Comparison of ENCODE assay signal across 8 cellular contexts in the genomic region with DNA sequence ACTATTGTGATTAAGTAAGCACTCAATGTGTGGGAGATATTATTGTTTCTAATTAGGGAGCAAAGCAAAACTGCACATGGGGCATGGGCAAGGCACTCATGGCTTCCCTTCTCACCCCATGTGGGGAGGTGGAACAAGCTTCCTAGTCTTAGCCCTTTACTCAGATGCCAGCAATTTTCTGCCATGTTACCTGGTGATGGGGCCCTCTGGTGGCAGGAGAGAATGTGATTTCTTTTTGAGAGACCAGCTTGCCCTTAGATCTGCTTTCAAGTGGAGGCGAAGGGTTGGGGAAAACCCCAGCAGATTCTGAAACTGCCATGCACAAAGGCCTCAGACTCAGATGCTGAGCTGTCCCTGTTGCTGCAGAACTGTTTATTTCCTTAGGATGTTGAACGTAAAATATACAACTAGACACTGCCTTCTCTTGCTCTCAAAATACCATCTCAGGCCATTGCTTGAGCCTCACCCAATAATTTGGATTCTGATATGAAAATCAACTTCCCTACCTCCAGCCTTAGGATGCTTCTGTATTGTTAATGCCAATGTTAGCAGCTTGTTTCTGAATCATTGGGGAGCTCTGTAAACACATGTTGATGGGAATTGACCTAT.
DNase-seq lines count a peak whose midpoint lies in the region; ATAC-seq and TF ChIP-seq lines count a peak whose summit lies in the region.

No MANE protein-coding gene starts in this region.

- POLR2A ChIA-PET in GM10248 (lab: Yijun Ruan, JAX) = no interaction called here

- H3K4me1 Mint-ChIP-seq in activated naive CD4-positive, alpha-beta T cell treated with anti-CD3 and anti-CD28 coated beads, Interleukin-2, amount 10 ng/mL, durations not matched to agents 7 days and 5 days = peaks cover 47% of the 10 kb centered on the region

- peak; percentile 99 for ATAC-seq in GM21619 (IDR thresholded peaks at IDR 0.05; ENCODE audit: unreplicated experiment)

- H3K36me3 Mint-ChIP-seq in activated naive CD4-positive, alpha-beta T cell treated with anti-CD3 and anti-CD28 coated beads, Interleukin-2, amount 10 ng/mL, durations not matched to agents 7 days and 5 days = peaks cover 2% of the 10 kb centered on the region

- no peak overlapping the region for H3K4me3 Mint-ChIP-seq in activated naive CD4-positive, alpha-beta T cell treated with anti-CD3 and anti-CD28 coated beads, Interleukin-2, amount 10 ng/mL, durations not matched to agents 7 days and 5 days

- in situ Hi-C loops in SK-MEL-5 (cut with HindIII; ENCODE audit: low pct_unique_long_range_greater_than_20kb, low sequenced_read_pairs) = no loop called here

- TF ChIP-seq EP300 in Ishikawa (IDR thresholded peaks at IDR 0.05; ENCODE audit: borderline replicate concordance) = no peak

- peak; percentile 66 for TF ChIP-seq RAD21 in Ishikawa (IDR thresholded peaks at IDR 0.05; ENCODE audit: low read depth)

- TF ChIP-seq CTCF in GM10248 (IDR thresholded peaks at IDR 0.05; ENCODE audit: control extremely low read depth, extremely low read depth, low read depth, missing control alignments) = peak; percentile 57

- peak; percentile 58 for DNase-seq in GM10248 (ENCODE audit: extremely low spot score)
- DNase-seq in SK-MEL-5 (ENCODE audit: low read depth, low spot score) = peak; percentile 85
- peak; percentile 86 for DNase-seq in activated naive CD4-positive, alpha-beta T cell treated with anti-CD3 and anti-CD28 coated beads, Interleukin-2, amount 10 ng/mL, durations not matched to agents 7 days and 5 days
- peak; percentile 79 for DNase-seq in iPS-NIHi7 (ENCODE audit: extremely low spot score)
- DNase-seq in stimulated activated CD4-positive, alpha-beta T cell treated with anti-CD3 and anti-CD28 coated beads, Interleukin-4, amount 100 ng/mL, for 48 hours (ENCODE audit: low read depth in 2 of 2) = peak; percentile 48 to 69
- DNase-seq in occipital lobe (lab: John Stamatoyannopoulos, UW) = no peak

- peaks cover 4% of the 10 kb centered on the region for H3K9me3 Mint-ChIP-seq in activated naive CD4-positive, alpha-beta T cell treated with anti-CD3 and anti-CD28 coated beads, Interleukin-2, amount 10 ng/mL, durations not matched to agents 7 days and 5 days

- H3K27ac Mint-ChIP-seq in activated naive CD4-positive, alpha-beta T cell treated with anti-CD3 and anti-CD28 coated beads, Interleukin-2, amount 10 ng/mL, durations not matched to agents 7 days and 5 days = peak overlapping the region; percentile 35

- H3K27me3 Mint-ChIP-seq in activated naive CD4-positive, alpha-beta T cell treated with anti-CD3 and anti-CD28 coated beads, Interleukin-2, amount 10 ng/mL, durations not matched to agents 7 days and 5 days = no peaks in the 10 kb centered on the region

- CTCF ChIA-PET in GM10248 (lab: Yijun Ruan, JAX) = interaction anchor here (0.7 to 3.4 kb wide), 15 partner anchors 8 to 1724 kb away, joined by 3 to 52 read pairs (median 4); no protein-coding TSS in a partner anchor
- CTCF ChIA-PET in activated naive CD4-positive, alpha-beta T cell treated with anti-CD3 and anti-CD28 coated beads, Interleukin-2, amount 10 ng/mL, durations not matched to agents 7 days and 5 days (lab: Charles Lee) = interaction anchor here (0.6 to 6.2 kb wide), 42 partner anchors 8 to 1311 kb away, joined by 3 to 71 read pairs (median 4); partner anchors contain the start of gene BCL6

TF ChIP-seq in Ishikawa, 13 proteins besides CTCF, POLR2A, EP300 and RAD21:
- TF ChIP-seq TEAD4 (IDR thresholded peaks at IDR 0.05) (0 out of 2 replicates have a peak, but pooled peaks have one; percentile 22), MAX (IDR thresholded peaks at IDR 0.05) (no peak)
